Comparison of ENCODE assay signal across 29 cellular contexts in the genomic region with DNA sequence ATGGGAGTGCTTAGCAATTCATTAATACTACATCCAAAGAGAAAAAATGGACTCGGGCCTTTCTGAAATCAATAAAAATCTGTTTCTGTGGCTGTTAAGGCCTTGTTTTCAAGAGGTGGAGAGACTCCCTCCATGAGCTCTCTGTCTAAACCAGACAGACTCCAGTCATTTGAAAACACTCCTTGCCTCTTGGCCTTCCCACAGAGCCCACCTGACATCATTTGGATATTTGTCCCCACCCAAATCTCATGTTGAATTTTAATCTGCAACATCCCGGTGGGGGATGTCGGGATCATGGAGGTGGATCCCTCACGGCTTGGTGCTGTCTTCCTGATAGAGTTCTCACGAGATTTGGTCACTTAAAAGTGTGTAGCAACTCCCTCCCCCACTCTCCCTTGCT.
"Had no signal": no experiment of that assay in that cellular context is flagged by ENCODE, and none has a peak within 500 bp of the region (broad histone marks: within the 10 kb centered on the region; RNA-seq: fewer than 3 reads in every experiment).

No MANE protein-coding gene starts in this region.

- H3K4me1 ChIP-seq: adrenal gland, body of pancreas, breast epithelium had no signal

- H3K9me3 ChIP-seq: adrenal gland, body of pancreas, breast epithelium had no signal

- H3K36me3 ChIP-seq: adrenal gland, brain microvascular endothelial cell, breast epithelium, cardiac muscle cell had no signal

- H3K4me3 ChIP-seq: adrenal gland, body of pancreas, breast epithelium, cardiac muscle cell had no signal

- DNase-seq: activated effector memory CD4-positive, alpha-beta T cell treated with anti-CD3 and anti-CD28 coated beads, Interleukin-2, amount 50 U/mL, for 16 hours; activated effector memory CD4-positive, alpha-beta T cell treated with Interleukin-2 at 50 U/mL for 16 hours; activated gamma-delta T cell; activated gamma-delta T cell treated with Interleukin-2 at 50 U/mL for 16 hours; activated naive CD4-positive, alpha-beta T cell; activated naive CD4-positive, alpha-beta T cell treated with anti-CD3 and anti-CD28 coated beads for 36 hours; activated naive CD4-positive, alpha-beta T cell treated with anti-CD3 and anti-CD28 coated beads, Interleukin-2, amount 10 ng/mL, durations not matched to agents 7 days and 5 days; activated naive CD4-positive, alpha-beta T cell treated with anti-CD3 and anti-CD28 coated beads, Interleukin-2, amount 50 U/mL, for 16 hours; activated naive CD4-positive, alpha-beta T cell treated with Interleukin-2 at 50 U/mL for 16 hours; activated naive CD8-positive, alpha-beta T cell treated with anti-CD3 and anti-CD28 coated beads for 36 hours; activated naive CD8-positive, alpha-beta T cell treated with anti-CD3 and anti-CD28 coated beads, Interleukin-2, amount 10 ng/mL, durations not matched to agents 7 days and 5 days; activated naive CD8-positive, alpha-beta T cell treated with anti-CD3 and anti-CD28 coated beads, Interleukin-2, amount 50 U/mL, for 24 hours; activated T-cell treated with anti-CD3 and anti-CD28 coated beads, Interleukin-2, amount 50 U/mL, for 1 hour; activated T-cell treated with anti-CD3 and anti-CD28 coated beads, Interleukin-2, amount 50 U/mL, for 24 hours; activated T-cell treated with anti-CD3 and anti-CD28 coated beads, Interleukin-2, amount 50 U/mL, for 4 hours; activated T-cell treated with anti-CD3 and anti-CD28 coated beads, Interleukin-2, amount 50 U/mL, for 48 hours; activated T-cell treated with anti-CD3 and anti-CD28 coated beads, Interleukin-2, amount 50 U/mL, for 72 hours; adrenal gland; amniotic stem cell; amygdala; anterior cingulate cortex; aorta; body of pancreas; brain microvascular endothelial cell; caudate nucleus; central memory CD4-positive, alpha-beta T cell; cerebellar nuclear complex had no signal

- H3K27ac ChIP-seq: adrenal gland, body of pancreas, brain microvascular endothelial cell, breast epithelium, cardiac muscle cell had no signal

- H3K27me3 ChIP-seq: adrenal gland, body of pancreas, brain microvascular endothelial cell, breast epithelium, cardiac muscle cell had no signal
